In the genomic region with DNA sequence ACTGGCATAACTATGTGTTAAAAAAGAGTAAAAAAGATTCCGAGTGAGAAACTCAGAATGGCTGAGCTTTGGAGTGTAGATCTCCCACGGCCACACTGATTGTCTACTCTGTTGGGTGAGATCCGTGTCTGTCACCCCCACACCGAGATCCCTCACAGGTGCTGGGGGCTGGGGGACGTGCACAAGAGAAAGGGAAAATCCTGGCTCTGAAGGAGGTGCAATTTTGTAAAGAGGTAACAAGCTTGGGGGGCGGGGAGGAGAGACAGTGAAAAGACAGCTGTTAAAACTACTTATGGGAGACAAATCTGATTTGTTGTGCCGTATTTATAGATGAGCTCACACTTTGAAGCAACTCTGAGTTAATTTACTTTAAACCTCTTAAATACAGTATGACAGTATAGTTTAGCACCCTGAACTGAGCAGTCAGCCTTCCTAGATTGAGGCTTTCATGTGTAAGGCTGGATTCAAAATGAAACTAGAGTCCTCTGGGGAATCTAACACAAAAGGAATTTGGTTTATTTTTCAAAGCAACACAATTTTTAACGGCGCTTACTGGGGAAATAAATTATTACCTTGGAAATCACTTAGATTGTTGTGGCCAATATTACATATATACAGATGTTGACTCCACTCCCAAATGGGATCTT, we compare ENCODE assay signal across 16 cellular contexts.
DNase-seq lines count a peak whose midpoint lies in the region; ATAC-seq and TF ChIP-seq lines count a peak whose summit lies in the region.
"Had no signal": no experiment of that assay in that cellular context is flagged by ENCODE, and none has a peak within 500 bp of the region (broad histone marks: within the 10 kb centered on the region; RNA-seq: fewer than 3 reads in every experiment).

No MANE protein-coding gene starts in this region.

- TF ChIP-seq CTCF in AG04449 (IDR thresholded peaks at IDR 0.05; ENCODE audit: insufficient read depth, low read length, missing control alignments) (no peak), choroid plexus epithelial cell (conservative IDR thresholded peaks at IDR 0.05; ENCODE audit: low read depth, low read length) (no peak)

- H3K4me1 Mint-ChIP-seq in activated T-cell treated with anti-CD3 and anti-CD28 coated beads, Interleukin-2, amount 50 U/mL, for 24 hours (ENCODE audit: low read depth), result no peaks in the 10 kb centered on the region

- ATAC-seq in left lobe of liver (peak; percentile 50), HG03432 (IDR thresholded peaks at IDR 0.05; ENCODE audit: unreplicated experiment) (no peak), GM18505 (IDR thresholded peaks at IDR 0.05; ENCODE audit: unreplicated experiment) (no peak)

- H3K36me3 Mint-ChIP-seq in activated T-cell treated with anti-CD3 and anti-CD28 coated beads, Interleukin-2, amount 50 U/mL, for 24 hours (ENCODE audit: low read depth), result no peaks in the 10 kb centered on the region

- H3K4me1 ChIP-seq in HUES48 (ENCODE audit: control insufficient read depth, insufficient read depth, low read length), result peaks cover 9% of the 10 kb centered on the region
- H3K4me1 ChIP-seq: adrenal gland, left ventricle myocardium inferior had no signal

- POLR2A ChIA-PET in AG04449 (lab: Yijun Ruan, JAX), result no interaction called here

- peak overlapping the region; percentile 47 for H3K27ac ChIP-seq in HUES48 (ENCODE audit: low read depth, low read length)
- H3K27ac ChIP-seq: adrenal gland, left ventricle myocardium inferior had no signal

- H3K36me3 ChIP-seq in HUES48 (ENCODE audit: control insufficient read depth, insufficient read depth, low read length), result no peaks in the 10 kb centered on the region
- H3K36me3 ChIP-seq: adrenal gland, left ventricle myocardium inferior had no signal

- no peaks in the 10 kb centered on the region for H3K9me3 ChIP-seq in HUES48 (ENCODE audit: control insufficient read depth, insufficient read depth, low read length)
- H3K9me3 ChIP-seq: adrenal gland had no signal

- no peaks in the 10 kb centered on the region for H3K9me3 Mint-ChIP-seq in activated T-cell treated with anti-CD3 and anti-CD28 coated beads, Interleukin-2, amount 50 U/mL, for 24 hours

- no peaks in the 10 kb centered on the region for H3K27me3 ChIP-seq in HUES48 (ENCODE audit: control insufficient read depth, insufficient read depth, low read length)
- H3K27me3 ChIP-seq: adrenal gland had no signal

- CTCF ChIA-PET in AG04449 (lab: Yijun Ruan, JAX), result interaction anchor here (0.9 to 1.2 kb wide), 4 partner anchors 11 to 661 kb away, joined by 3 to 4 read pairs (median 3); no protein-coding TSS in a partner anchor

- peak overlapping the region; percentile 21 for H3K4me3 ChIP-seq in AG04449 (ENCODE audit: low read depth, low read length)
- H3K4me3 ChIP-seq in HUES48 (ENCODE audit: low read depth, low read length), result no peak overlapping the region
- H3K4me3 ChIP-seq in choroid plexus epithelial cell (ENCODE audit: low read depth, low read length), result peak overlapping the region; percentile 29
- H3K4me3 ChIP-seq: left ventricle myocardium inferior had no signal

- no peak overlapping the region for H3K9ac ChIP-seq in HUES48 (ENCODE audit: low read depth, low read length)

- DNase-seq in AG04449 (ENCODE audit: low read depth, low spot score), result no peak
- peak; percentile 38 for DNase-seq in choroid plexus epithelial cell (ENCODE audit: low read depth)
- no peak for DNase-seq in left lobe of liver (ENCODE audit: low spot score)
- DNase-seq in activated T-cell treated with anti-CD3 and anti-CD28 coated beads, Interleukin-2, amount 50 U/mL, for 24 hours, result no peak
- no peak for DNase-seq in T1000 (lab: John Stamatoyannopoulos, UW)
- DNase-seq: activated CD4-positive, alpha-beta T cell treated with anti-CD3 and anti-CD28 coated beads, Interleukin-2, amount 50 U/mL, for 48 hours; adrenal gland; cerebellar nuclear complex; H7; hippocampal formation; left ventricle myocardium inferior; stimulated activated CD4-positive, alpha-beta T cell treated with anti-CD3 and anti-CD28 coated beads, Interleukin-15, amount 100 ng/mL, for 24 hours had no signal

- H3K4me3 Mint-ChIP-seq in activated T-cell treated with anti-CD3 and anti-CD28 coated beads, Interleukin-2, amount 50 U/mL, for 24 hours, result no peak overlapping the region

- no peak for TF ChIP-seq POLR2A in GM18505 (IDR thresholded peaks at IDR 0.05; ENCODE audit: borderline replicate concordance, extremely low read depth, insufficient read depth, insufficient read length)

- H3K27me3 Mint-ChIP-seq in activated T-cell treated with anti-CD3 and anti-CD28 coated beads, Interleukin-2, amount 50 U/mL, for 24 hours, result peaks cover 26% of the 10 kb centered on the region
- H3K27me3 Mint-ChIP-seq: progenitor cell of endocrine pancreas had no signal

- H3K27ac Mint-ChIP-seq in activated T-cell treated with anti-CD3 and anti-CD28 coated beads, Interleukin-2, amount 50 U/mL, for 24 hours, result no peak overlapping the region
- H3K27ac Mint-ChIP-seq: progenitor cell of endocrine pancreas had no signal
